7 cellular contexts compared by ENCODE assay signal in genomic region chr5:59542841-59543825, GRCh38.
DNase-seq lines count a peak whose midpoint lies in the region; ATAC-seq and TF ChIP-seq lines count a peak whose summit lies in the region.

No MANE protein-coding gene starts in this region.

- H3K27me3 ChIP-seq in thoracic aorta (replicated peaks; ENCODE audit: insufficient read depth), result no peaks in the 10 kb centered on the region

- no peaks in the 10 kb centered on the region for H3K36me3 Mint-ChIP-seq in brain
- no peaks in the 10 kb centered on the region for H3K36me3 Mint-ChIP-seq in stimulated activated effector memory CD8-positive, alpha-beta T cell treated with anti-CD3 and anti-CD28 coated beads, Interleukin-12 subunit alpha, Interleukin-12 subunit beta, amount 100 ng/mL, for 72 hours

- H3K4me3 ChIP-seq in thoracic aorta, result no peak overlapping the region

- DNase-seq in NCI-H146 (lab: John Stamatoyannopoulos, UW) (peak; percentile 66), left colon (peak in 1 of 2 donors; percentile 20), thoracic aorta (ENCODE audit: low spot score) (peak; percentile 5), NCI-H526 treated with DMSO at 0.1 percent for 48 hours (lab: John Stamatoyannopoulos, UW) (no peak)
- no peak for DNase-seq in stimulated activated effector memory CD8-positive, alpha-beta T cell treated with anti-CD3 and anti-CD28 coated beads, Interleukin-12 subunit alpha, Interleukin-12 subunit beta, amount 100 ng/mL, for 72 hours (ENCODE audit: low spot score in 2 of 2)

- TF ChIP-seq CTCF in brain (conservative IDR thresholded peaks at IDR 0.05), result no peak
- no peak for TF ChIP-seq CTCF in thoracic aorta (IDR thresholded peaks at IDR 0.05)

- H3K4me3 Mint-ChIP-seq in brain, result peak overlapping the region in 2 of 5 experiments; percentile 28 to 37
- no peak overlapping the region for H3K4me3 Mint-ChIP-seq in stimulated activated effector memory CD8-positive, alpha-beta T cell treated with anti-CD3 and anti-CD28 coated beads, Interleukin-12 subunit alpha, Interleukin-12 subunit beta, amount 100 ng/mL, for 72 hours

- peaks cover 10 to 45% of the 10 kb centered on the region in 2 donors for H3K4me1 ChIP-seq in thoracic aorta (ENCODE audit: control insufficient read depth in 1 of 2, low read depth in 2 of 2)

- H3K27me3 Mint-ChIP-seq in brain, result no peaks in the 10 kb centered on the region

- peak overlapping the region; percentile 29 to 92 (median 47) for H3K27ac Mint-ChIP-seq in brain
- no peak overlapping the region for H3K27ac Mint-ChIP-seq in stimulated activated effector memory CD8-positive, alpha-beta T cell treated with anti-CD3 and anti-CD28 coated beads, Interleukin-12 subunit alpha, Interleukin-12 subunit beta, amount 100 ng/mL, for 72 hours

- H3K36me3 ChIP-seq in thoracic aorta, result no peaks in the 10 kb centered on the region

- ATAC-seq in left colon, result peak; percentile 36
- no peak for ATAC-seq in thoracic aorta (ENCODE audit: insufficient number of reproducible peaks, low FRiP score, low read depth)
- no peak for ATAC-seq in stimulated activated effector memory CD8-positive, alpha-beta T cell treated with anti-CD3 and anti-CD28 coated beads, Interleukin-12 subunit alpha, Interleukin-12 subunit beta, amount 100 ng/mL, for 72 hours
- no peak for ATAC-seq in GM21515 (IDR thresholded peaks at IDR 0.05; ENCODE audit: unreplicated experiment)

- no peaks in the 10 kb centered on the region for H3K9me3 ChIP-seq in thoracic aorta

- peaks cover 65% of the 10 kb centered on the region for H3K4me1 Mint-ChIP-seq in brain
- no peaks in the 10 kb centered on the region for H3K4me1 Mint-ChIP-seq in stimulated activated effector memory CD8-positive, alpha-beta T cell treated with anti-CD3 and anti-CD28 coated beads, Interleukin-12 subunit alpha, Interleukin-12 subunit beta, amount 100 ng/mL, for 72 hours

- intact Hi-C loops in left colon (cut with DNase I, micrococcal nuclease), result no loop called here

- H3K27ac ChIP-seq in thoracic aorta, result peak overlapping the region; percentile 16 to 42

- no peaks in the 10 kb centered on the region for H3K9me3 Mint-ChIP-seq in brain
- H3K9me3 Mint-ChIP-seq in stimulated activated effector memory CD8-positive, alpha-beta T cell treated with anti-CD3 and anti-CD28 coated beads, Interleukin-12 subunit alpha, Interleukin-12 subunit beta, amount 100 ng/mL, for 72 hours, result peaks cover 5% of the 10 kb centered on the region

Comparison
In these comparisons a context has a peak if more than half of its experiments do, and no peak if none do; other contexts are left out.
1. DNase-seq: peak in NCI-H146 (single experiment) and thoracic aorta (single experiment); none in NCI-H526 treated with DMSO at 0.1 percent for 48 hours (single experiment) and stimulated activated effector memory CD8-positive, alpha-beta T cell treated with anti-CD3 and anti-CD28 coated beads, Interleukin-12 subunit alpha, Interleukin-12 subunit beta, amount 100 ng/mL, for 72 hours (0 of 2).